Comparison of ENCODE assay signal across 34 cellular contexts in genomic region chr3:68614087-68614486, GRCh38.
DNase-seq lines count a peak whose midpoint lies in the region; ATAC-seq, FAIRE-seq and TF ChIP-seq lines count a peak whose summit lies in the region.
"Had no signal": no experiment of that assay in that cellular context is flagged by ENCODE, and none has a peak within 500 bp of the region (broad histone marks: within the 10 kb centered on the region; RNA-seq: fewer than 3 reads in every experiment).

No MANE protein-coding gene starts in this region.

- H3K27ac ChIP-seq in HepG2 (ENCODE audit: extremely low read length, insufficient read depth, low read length), result no peak overlapping the region
- H3K27ac ChIP-seq in right lobe of liver, result no peak overlapping the region
- no peak overlapping the region for H3K27ac ChIP-seq in A549
- H3K27ac ChIP-seq in IMR-90 (ENCODE audit: insufficient read depth, low read length), result no peak overlapping the region
- H3K27ac ChIP-seq in endothelial cell of umbilical vein (ENCODE audit: insufficient read depth, low read depth, low read length), result no peak overlapping the region
- H3K27ac ChIP-seq in spleen, result no peak overlapping the region
- H3K27ac ChIP-seq: 22Rv1; BLaER1; BLaER1 treated with 17β-estradiol and CSF1 and Interleukin-3, amounts not matched to agents 10 nM and 100 nM; C4-2B had no signal

- H3K9me3 ChIP-seq in HepG2 (ENCODE audit: low read length), result peaks cover 11% of the 10 kb centered on the region; the same call in 1 of the 2 replicates
- no peaks in the 10 kb centered on the region for H3K9me3 ChIP-seq in right lobe of liver
- no peaks in the 10 kb centered on the region for H3K9me3 ChIP-seq in A549
- peaks cover 13% of the 10 kb centered on the region for H3K9me3 ChIP-seq in IMR-90 (ENCODE audit: control insufficient read depth, insufficient read depth, low read length)
- H3K9me3 ChIP-seq in endothelial cell of umbilical vein (replicated peaks; ENCODE audit: control insufficient read depth, insufficient read depth, low read length), result peaks cover 5% of the 10 kb centered on the region
- peaks cover 0 to 19% (median 12%) of the 10 kb centered on the region in 8 donors for H3K9me3 ChIP-seq in spleen
- H3K9me3 ChIP-seq: BE2C, Caco-2 had no signal

- no peaks in the 10 kb centered on the region for H3K79me2 ChIP-seq in HepG2 (ENCODE audit: insufficient read depth, low read length)
- no peaks in the 10 kb centered on the region for H3K79me2 ChIP-seq in endothelial cell of umbilical vein (ENCODE audit: control insufficient read depth, insufficient read depth, low read length)

- TF ChIP-seq POLR2A in HepG2 (IDR thresholded peaks at IDR 0.05; ENCODE audit: insufficient read depth in 1 of 2, low read depth in 2 of 2, low read length in 2 of 2) (no peak), right lobe of liver (IDR thresholded peaks at IDR 0.05) (no peak), A549 (IDR thresholded peaks at IDR 0.05; ENCODE audit: low read length) (no peak), IMR-90 (IDR thresholded peaks at IDR 0.05; ENCODE audit: low read depth, low read length) (no peak), endothelial cell of umbilical vein (IDR thresholded peaks at IDR 0.05; ENCODE audit: low read depth, low read length) (no peak), spleen (IDR thresholded peaks at IDR 0.05) (no peak)

- H3K27me3 ChIP-seq in HepG2 (ENCODE audit: control insufficient read depth in 1 of 2, insufficient read depth in 2 of 2, low read length in 2 of 2) (no peaks in the 10 kb centered on the region), right lobe of liver (no peaks in the 10 kb centered on the region), IMR-90 (ENCODE audit: control insufficient read depth, insufficient read depth, low read length) (no peaks in the 10 kb centered on the region), endothelial cell of umbilical vein (ENCODE audit: control insufficient read depth in 2 of 2, insufficient read depth in 2 of 2, low read length in 2 of 2) (no peaks in the 10 kb centered on the region), spleen (replicated peaks in 1 of 7) (no peaks in the 10 kb centered on the region)
- H3K27me3 ChIP-seq: BE2C; BLaER1; BLaER1 treated with 17β-estradiol and CSF1 and Interleukin-3, amounts not matched to agents 10 nM and 100 nM had no signal

- H2AK9ac ChIP-seq in IMR-90 (replicated peaks; ENCODE audit: low read depth, low read length, poor library complexity), result no peak overlapping the region

- H3K56ac ChIP-seq in IMR-90 (ENCODE audit: extremely low read depth, insufficient read depth, low read length), result no peak overlapping the region

- no peak for TF ChIP-seq RAD21 in HepG2 (CRISPR knock-in tag; IDR thresholded peaks at IDR 0.05)
- TF ChIP-seq RAD21 in A549 (conservative IDR thresholded peaks at IDR 0.05 in 1 of 2, IDR thresholded peaks at IDR 0.05 in 1 of 2), result no peak
- no peak for TF ChIP-seq RAD21 in IMR-90 (IDR thresholded peaks at IDR 0.05; ENCODE audit: low read length)

- no peak overlapping the region for H3K23ac ChIP-seq in IMR-90 (ENCODE audit: low read depth, low read length)

- BruUV-seq in HepG2 (replicated peaks; lab: Mats Ljungman, UMichigan), result no TSS peak
- no TSS peak for BruUV-seq in IMR-90 (replicated peaks; lab: Mats Ljungman, UMichigan)
- no TSS peak for BruUV-seq in endothelial cell of umbilical vein (replicated peaks; lab: Mats Ljungman, UMichigan)

- H3K36me3 ChIP-seq in HepG2 (replicated peaks in 1 of 2; ENCODE audit: control insufficient read depth in 1 of 2, insufficient read depth in 2 of 2, low read length in 2 of 2) (no peaks in the 10 kb centered on the region), right lobe of liver (no peaks in the 10 kb centered on the region), IMR-90 (ENCODE audit: control insufficient read depth, insufficient read depth, low read length) (no peaks in the 10 kb centered on the region), endothelial cell of umbilical vein (ENCODE audit: control insufficient read depth in 2 of 2, extremely low read depth in 1 of 2, insufficient read depth in 2 of 2, low read length in 2 of 2) (no peaks in the 10 kb centered on the region), spleen (no peaks in the 10 kb centered on the region)
- H3K36me3 ChIP-seq: BE2C; BLaER1; BLaER1 treated with 17β-estradiol and CSF1 and Interleukin-3, amounts not matched to agents 10 nM and 100 nM had no signal

- no peak overlapping the region for H2AK5ac ChIP-seq in IMR-90 (ENCODE audit: low read depth, low read length)

- no peak overlapping the region for H4K5ac ChIP-seq in IMR-90 (ENCODE audit: low read depth, low read length)

- no peak for DNase-seq in HepG2 (ENCODE audit: low spot score)
- DNase-seq in right lobe of liver, result no peak
- DNase-seq in A549 (ENCODE audit: low read depth in 1 of 2, low spot score in 1 of 2), result no peak
- no peak for DNase-seq in IMR-90
- no peak for DNase-seq in endothelial cell of umbilical vein (ENCODE audit: low read depth, low spot score)
- no peak for DNase-seq in NCI-H748 (lab: John Stamatoyannopoulos, UW; ENCODE audit: unreplicated experiment)
- no peak for DNase-seq in spleen
- DNase-seq: 8988T; ACHN; AML-193; BE2C; C1 segment of cervical spinal cord; Caco-2; Calu3; CD4-positive, alpha-beta memory T cell; CD4-positive, alpha-beta T cell; CD4-positive, CD25-positive, alpha-beta regulatory T cell; CD8-positive, alpha-beta memory T cell; CD8-positive, alpha-beta T cell; COR-L47; DMS 273 treated with DMSO at 0.1 percent for 48 hours; DMS153; DMS53; DMS79; DMS79 treated with DMSO at 0.1 percent for 48 hours; DND-41; EL had no signal

- no peak overlapping the region for H3K4ac ChIP-seq in IMR-90 (ENCODE audit: low read depth, low read length)

- H2BK15ac ChIP-seq in IMR-90 (ENCODE audit: low read depth, low read length), result no peak overlapping the region

- no peak for TF ChIP-seq EP300 in HepG2 (IDR thresholded peaks at IDR 0.05; ENCODE audit: low read depth in 2 of 2, low read length in 2 of 2)
- no peak for TF ChIP-seq EP300 in HepG2 (CRISPR knock-in tag; IDR thresholded peaks at IDR 0.05; ENCODE audit: borderline replicate concordance)
- TF ChIP-seq EP300 in A549 (IDR thresholded peaks at IDR 0.05), result no peak

- H3K9ac ChIP-seq in HepG2 (ENCODE audit: insufficient read depth, low read depth, low read length), result no peak overlapping the region
- H3K9ac ChIP-seq in IMR-90 (ENCODE audit: low read depth, low read length), result no peak overlapping the region
- no peak overlapping the region for H3K9ac ChIP-seq in endothelial cell of umbilical vein (replicated peaks; ENCODE audit: extremely low read depth, insufficient read depth, low read length)
- H3K9ac ChIP-seq: BLaER1; BLaER1 treated with 17β-estradiol and CSF1 and Interleukin-3, amounts not matched to agents 10 nM and 100 nM had no signal

- no peak overlapping the region for H4K8ac ChIP-seq in IMR-90 (ENCODE audit: low read depth in 2 of 2, low read length in 2 of 2)

- H3K9me1 ChIP-seq in IMR-90 (ENCODE audit: insufficient read depth, low read length), result no peaks in the 10 kb centered on the region
- H3K9me1 ChIP-seq in endothelial cell of umbilical vein (replicated peaks; ENCODE audit: control insufficient read depth, extremely low read depth, insufficient read depth, low read length), result no peaks in the 10 kb centered on the region

- H2AFZ ChIP-seq in HepG2 (ENCODE audit: low read length), result no peak overlapping the region
- H2AFZ ChIP-seq in IMR-90 (replicated peaks; ENCODE audit: low read length, poor library complexity), result no peak overlapping the region
- no peak overlapping the region for H2AFZ ChIP-seq in endothelial cell of umbilical vein (ENCODE audit: low read depth, low read length)

- H3K14ac ChIP-seq in IMR-90 (replicated peaks; ENCODE audit: low read depth, low read length), result no peak overlapping the region

- H2BK120ac ChIP-seq in IMR-90 (ENCODE audit: low read depth, low read length), result no peak overlapping the region

- H3K18ac ChIP-seq in IMR-90 (ENCODE audit: low read depth, low read length), result no peak overlapping the region

- intact Hi-C loops in HepG2 (cut with micrococcal nuclease; ENCODE audit: unreplicated experiment), result no loop called here
- intact Hi-C loops in right lobe of liver (cut with DNase I), result no loop called here
- intact Hi-C loops in IMR-90 (cut with micrococcal nuclease), result no loop called here
- intact Hi-C loops in endothelial cell of umbilical vein (cut with micrococcal nuclease), result no loop called here
- intact Hi-C loops in spleen (cut with DNase I; ENCODE audit: low total_unique reads), result no loop called here

- no peak for ATAC-seq in HepG2
- no peak for ATAC-seq in right lobe of liver
- no peak for ATAC-seq in A549
- ATAC-seq in IMR-90 (ENCODE audit: low read depth), result no peak
- ATAC-seq in GM18873 (IDR thresholded peaks at IDR 0.05; ENCODE audit: low FRiP score, unreplicated experiment), result no peak
- ATAC-seq: CD8-positive, alpha-beta T cell had no signal

- H3K4me3 ChIP-seq in HepG2 (replicated peaks in 1 of 3; ENCODE audit: insufficient read depth in 1 of 3, low read depth in 2 of 3, low read length in 3 of 3) (no peak overlapping the region), right lobe of liver (no peak overlapping the region), A549 (no peak overlapping the region), IMR-90 (ENCODE audit: insufficient read depth, low read depth, low read length) (no peak overlapping the region), endothelial cell of umbilical vein (replicated peaks in 1 of 3; ENCODE audit: insufficient read depth in 1 of 3, low read depth in 1 of 3, low read length in 3 of 3) (no peak overlapping the region), spleen (no peak overlapping the region)
- H3K4me3 ChIP-seq: BLaER1; BLaER1 treated with 17β-estradiol and CSF1 and Interleukin-3, amounts not matched to agents 10 nM and 100 nM had no signal

- TF ChIP-seq CTCF in HepG2 (CRISPR knock-in tag; IDR thresholded peaks at IDR 0.05) (no peak), right lobe of liver (IDR thresholded peaks at IDR 0.05) (no peak), A549 (IDR thresholded peaks at IDR 0.05) (no peak), IMR-90 (conservative IDR thresholded peaks at IDR 0.05; ENCODE audit: low read depth, low read length) (no peak), endothelial cell of umbilical vein (IDR thresholded peaks at IDR 0.05; ENCODE audit: extremely low read depth in 1 of 2, insufficient read depth in 1 of 2, low read depth in 1 of 2, low read length in 2 of 2) (no peak), spleen (IDR thresholded peaks at IDR 0.05 in 8 of 11, conservative IDR thresholded peaks at IDR 0.05 in 3 of 11) (no peak)

- POLR2A ChIA-PET in HepG2 (lab: Yijun Ruan, JAX), result no interaction called here
- POLR2A ChIA-PET in A549 (lab: Yijun Ruan, JAX), result no interaction called here
- POLR2A ChIA-PET in IMR-90 (lab: Charles Lee; ENCODE audit: unreplicated experiment), result no interaction called here
- POLR2A ChIA-PET in endothelial cell of umbilical vein (lab: Charles Lee), result no interaction called here

- no peaks in the 10 kb centered on the region for H3K4me1 ChIP-seq in HepG2 (ENCODE audit: insufficient read depth, low read length)
- no peaks in the 10 kb centered on the region for H3K4me1 ChIP-seq in right lobe of liver
- no peaks in the 10 kb centered on the region for H3K4me1 ChIP-seq in A549
- H3K4me1 ChIP-seq in IMR-90 (ENCODE audit: control insufficient read depth, insufficient read depth, low read length), result no peaks in the 10 kb centered on the region
- no peaks in the 10 kb centered on the region for H3K4me1 ChIP-seq in endothelial cell of umbilical vein (ENCODE audit: control insufficient read depth, extremely low read depth, insufficient read depth, low read length)
- no peaks in the 10 kb centered on the region for H3K4me1 ChIP-seq in spleen
- H3K4me1 ChIP-seq: BE2C; BLaER1; BLaER1 treated with 17β-estradiol and CSF1 and Interleukin-3, amounts not matched to agents 10 nM and 100 nM; Caco-2 had no signal

- FAIRE-seq in HepG2 (lab: Jason Lieb, UNC) (no peak), A549 (lab: Jason Lieb, UNC) (no peak), endothelial cell of umbilical vein (lab: Jason Lieb, UNC) (peak; percentile 12)
- FAIRE-seq: A204.1, D721Med had no signal

- no peak overlapping the region for H4K91ac ChIP-seq in IMR-90 (ENCODE audit: insufficient read depth, low read depth, low read length)

- CTCF ChIA-PET in HepG2 (lab: Yijun Ruan, JAX; ENCODE audit: low intra/inter-chr PET ratio, low total read pairs) (no interaction called here), A549 (lab: Yijun Ruan, JAX) (no interaction called here), IMR-90 (lab: Yijun Ruan, JAX) (no interaction called here), endothelial cell of umbilical vein (lab: Charles Lee) (no interaction called here)

- H3K4me2 ChIP-seq in HepG2 (ENCODE audit: low read depth, low read length) (no peak overlapping the region), A549 (no peak overlapping the region), IMR-90 (ENCODE audit: low read depth, low read length) (no peak overlapping the region), endothelial cell of umbilical vein (ENCODE audit: insufficient read depth, low read length) (no peak overlapping the region)
- H3K4me2 ChIP-seq: BLaER1; BLaER1 treated with 17β-estradiol and CSF1 and Interleukin-3, amounts not matched to agents 10 nM and 100 nM had no signal

- in situ Hi-C loops in HepG2 (cut with HindIII; ENCODE audit: extremely low pct_ligation_motif_present, low pct_unique_long_range_greater_than_20kb), result no loop called here
- in situ Hi-C loops in IMR-90 (cut with MboI; ENCODE audit: low sequenced_read_pairs), result no loop called here

- no peaks in the 10 kb centered on the region for H4K20me1 ChIP-seq in HepG2 (ENCODE audit: insufficient read depth, low read length)
- H4K20me1 ChIP-seq in IMR-90 (ENCODE audit: insufficient read depth, low read length), result no peaks in the 10 kb centered on the region
- no peaks in the 10 kb centered on the region for H4K20me1 ChIP-seq in endothelial cell of umbilical vein (replicated peaks; ENCODE audit: control insufficient read depth, extremely low read depth, insufficient read depth, low read length)
- H4K20me1 ChIP-seq: BLaER1; BLaER1 treated with 17β-estradiol and CSF1 and Interleukin-3, amounts not matched to agents 10 nM and 100 nM had no signal

- 8% methylated on average over 6 of the region's 6 CpGs for WGBS in HepG2 (ENCODE audit: low lambda C conversion rate)
- WGBS in right lobe of liver (ENCODE audit: insufficient coverage, low coverage, low lambda C conversion rate, missing lambda C conversion rate), result 54% methylated on average over 6 of the region's 6 CpGs
- 18% methylated on average over 6 of the region's 6 CpGs for WGBS in A549 (ENCODE audit: missing lambda C conversion rate)
- 30% methylated on average over 2 of the region's 6 CpGs; no CpG with 5 or more reads in 1 of the 2 experiments for WGBS in IMR-90 (ENCODE audit: extremely low coverage in 2 of 2, insufficient read length in 1 of 2), 2 experiments
- WGBS in spleen, 5 donors, result 83 to 87% (median 84%) methylated on average over 6 of the region's 6 CpGs

- no peaks in the 10 kb centered on the region for H3K79me1 ChIP-seq in IMR-90 (ENCODE audit: low read depth in 1 of 2, low read length in 2 of 2)

- dilution Hi-C loops in IMR-90 (cut with HindIII; ENCODE audit: low sequenced_read_pairs, unreplicated experiment) (no loop called here), endothelial cell of umbilical vein (cut with MboI; ENCODE audit: extremely low pct_ligation_motif_present, low sequenced_read_pairs) (no loop called here)

- no peak overlapping the region for H2BK5ac ChIP-seq in IMR-90 (ENCODE audit: low read depth, low read length, poor library complexity, severe bottlenecking)

- H2BK20ac ChIP-seq in IMR-90 (ENCODE audit: low read depth, low read length), result no peak overlapping the region

Comparison
In these comparisons a context has a peak if more than half of its experiments do, and no peak if none do; other contexts are left out.
1. Of the 38 proteins assayed by ChIP-seq in both HepG2 and A549: peak only in HepG2: none; only in A549: none; in both: MAFK; in neither: 37.